In the genomic region with DNA sequence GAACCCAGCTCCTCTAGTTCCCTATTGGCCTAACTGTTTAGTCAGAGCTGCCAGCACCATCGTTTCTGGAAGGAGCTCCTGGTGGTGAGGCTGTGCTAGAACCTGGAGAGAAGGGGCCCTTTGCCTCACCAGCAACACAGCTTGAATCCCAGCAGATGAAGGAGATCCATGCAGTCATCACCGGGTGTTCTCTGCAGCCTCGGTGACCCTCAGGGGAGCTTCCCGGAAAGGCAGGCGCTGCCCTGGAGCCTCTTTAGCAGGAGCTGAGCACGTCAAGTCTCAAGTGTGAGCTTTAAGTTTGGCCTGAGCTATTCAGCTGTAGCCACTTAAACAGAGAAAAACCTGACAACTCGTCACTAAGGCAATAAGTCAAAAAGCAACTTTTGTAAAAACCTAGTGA, we compare ENCODE assay signal across 14 cellular contexts.
"Had no signal": no experiment of that assay in that cellular context is flagged by ENCODE, and none has a peak within 500 bp of the region (broad histone marks: within the 10 kb centered on the region; RNA-seq: fewer than 3 reads in every experiment).

No MANE protein-coding gene starts in this region.

- ATAC-seq: activated T-helper 17 cell treated with anti-CD3 and anti-CD28 coated beads, Interleukin-2, amount 50 U/mL, for 72 hours; left colon; natural killer cell; T-helper 17 cell had no signal

- H3K27me3 ChIP-seq: breast epithelium, sigmoid colon, uterus had no signal

- H3K4me1 ChIP-seq: breast epithelium, uterus had no signal

- H3K27ac ChIP-seq: breast epithelium, sigmoid colon, uterus had no signal

- H3K36me3 ChIP-seq: breast epithelium, sigmoid colon, uterus, WERI-Rb-1 had no signal

- H3K9me3 ChIP-seq: breast epithelium, sigmoid colon, uterus had no signal

- H3K4me3 ChIP-seq: breast epithelium, sigmoid colon, uterus had no signal

- DNase-seq: activated CD4-positive, alpha-beta T cell treated with anti-CD3 and anti-CD28 coated beads, Interleukin-2, amount 50 U/mL, for 48 hours; activated naive CD4-positive, alpha-beta T cell treated with Interleukin-2 at 50 U/mL for 16 hours; aorta; dermis blood vessel endothelial cell; endodermal cell; erythroblast; left colon; natural killer cell; sigmoid colon; T-helper 17 cell; uterus had no signal
